In the genomic region with DNA sequence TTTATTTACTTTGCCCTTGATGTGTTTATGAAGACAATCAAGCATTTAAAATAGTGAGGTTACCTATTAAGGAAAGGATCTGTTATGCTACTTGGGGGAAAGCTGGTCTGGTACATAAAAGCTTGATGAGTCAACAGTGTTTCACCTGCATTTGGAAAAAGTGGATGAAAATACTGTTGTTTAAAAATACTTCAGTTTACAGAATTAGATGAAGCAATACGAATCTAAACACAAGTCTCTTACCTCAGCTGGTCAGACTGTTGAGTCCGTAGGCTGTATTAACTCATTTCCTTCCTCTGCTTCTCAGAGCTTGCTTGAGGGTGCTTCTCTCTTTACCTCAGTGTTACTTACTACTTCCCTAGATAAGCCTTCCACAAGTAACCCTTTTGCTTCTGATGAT, we compare ENCODE assay signal across 2 cellular contexts.
TF ChIP-seq lines count a peak whose summit lies in the region.

No MANE protein-coding gene starts in this region.

TF ChIP-seq in GM12891, 5 proteins besides CTCF, POLR2A, EP300 and RAD21:
- no peak for TF ChIP-seq PAX5 (IDR thresholded peaks at IDR 0.05; ENCODE audit: insufficient read depth, low read length, severe bottlenecking)
- TF ChIP-seq POU2F2 (IDR thresholded peaks at IDR 0.05; ENCODE audit: low read depth, low read length): no peak
- TF ChIP-seq POLR2AphosphoS5 (IDR thresholded peaks at IDR 0.05; ENCODE audit: low read depth, low read length): no peak
- no peak for TF ChIP-seq TAF1 (IDR thresholded peaks at IDR 0.05; ENCODE audit: low read depth, low read length)
- TF ChIP-seq SPI1 (IDR thresholded peaks at IDR 0.05; ENCODE audit: low read depth, low read length): no peak

TF ChIP-seq in HEK293T, 16 proteins besides CTCF, POLR2A, EP300 and RAD21:
- no peak for TF ChIP-seq TARDBP (IDR thresholded peaks at IDR 0.05)
- TF ChIP-seq ELF4 (IDR thresholded peaks at IDR 0.05): no peak
- no peak for TF ChIP-seq NFRKB (IDR thresholded peaks at IDR 0.05)
- TF ChIP-seq PKNOX1 (IDR thresholded peaks at IDR 0.05): no peak
- TF ChIP-seq L3MBTL2 (conservative IDR thresholded peaks at IDR 0.05): no peak
- no peak for TF ChIP-seq SP1 (IDR thresholded peaks at IDR 0.05)
- TF ChIP-seq CTBP1 (IDR thresholded peaks at IDR 0.05; ENCODE audit: borderline replicate concordance): no peak
- TF ChIP-seq SUZ12 (IDR thresholded peaks at IDR 0.05): no peak
- no peak for TF ChIP-seq HDGF (IDR thresholded peaks at IDR 0.05; ENCODE audit: borderline replicate concordance)
- no peak for TF ChIP-seq ARNT (IDR thresholded peaks at IDR 0.05)
- no peak for TF ChIP-seq FOXK2 (IDR thresholded peaks at IDR 0.05)
- no peak for TF ChIP-seq BHLHE40 (IDR thresholded peaks at IDR 0.05; ENCODE audit: borderline replicate concordance)
- TF ChIP-seq FOXA1 (IDR thresholded peaks at IDR 0.05): no peak
- no peak for TF ChIP-seq FOXM1 (IDR thresholded peaks at IDR 0.05; ENCODE audit: borderline replicate concordance)
- TF ChIP-seq LEF1 (IDR thresholded peaks at IDR 0.05; ENCODE audit: borderline replicate concordance): no peak
- TF ChIP-seq ZNF384 (IDR thresholded peaks at IDR 0.05): no peak
